8 cellular contexts compared by ENCODE assay signal in genomic region chr6:73579851-73580246, GRCh38. TPM values are rescaled to one million over a fixed set of nuclear protein-coding genes. Genes with fewer than 3 reads are reported as not detected.
DNase-seq lines count a peak whose midpoint lies in the region; ATAC-seq and TF ChIP-seq lines count a peak whose summit lies in the region.

No MANE protein-coding gene starts in this region.

- no peaks in the 10 kb centered on the region for H3K36me3 ChIP-seq in HUES6 (ENCODE audit: control insufficient read depth, insufficient read depth, low read length)
- no peaks in the 10 kb centered on the region for H3K36me3 ChIP-seq in heart left ventricle

- H3K9me3 ChIP-seq in HUES6 (ENCODE audit: control insufficient read depth, insufficient read depth, low read depth, low read length): peaks cover 2% of the 10 kb centered on the region; the same call in 1 of the 2 replicates
- H3K9me3 ChIP-seq in heart left ventricle: peaks cover 0 to 5% (median 0%) of the 10 kb centered on the region in 12 donors

- no peak for TF ChIP-seq POLR2A in heart left ventricle (IDR thresholded peaks at IDR 0.05)

- H3K27me3 ChIP-seq in HUES6 (ENCODE audit: control insufficient read depth, insufficient read depth, low read length) (no peaks in the 10 kb centered on the region), heart left ventricle (no peaks in the 10 kb centered on the region)

- H3K27ac ChIP-seq in HUES6 (ENCODE audit: low read depth, low read length): peak overlapping the region; percentile 100
- peak overlapping the region; percentile 75 to 96 (median 92) for H3K27ac ChIP-seq in heart left ventricle

- 30 to 52% (median 44%) methylated on average over 4 of the region's 4 CpGs for WGBS in heart left ventricle, 4 donors

- intact Hi-C loops in heart left ventricle (cut with DNase I): loop anchor here in 6 of 10 donors (1.0 to 10.0 kb wide), 4 partner anchors 55 to 59 kb away; partner anchors contain the start of gene EEF1A1 (in 6 of the 6)

- H3K9me3 Mint-ChIP-seq in activated naive CD8-positive, alpha-beta T cell (ENCODE audit: low read depth): peaks cover 4% of the 10 kb centered on the region

- H3K27me3 Mint-ChIP-seq in activated naive CD8-positive, alpha-beta T cell: no peaks in the 10 kb centered on the region

- DNase-seq in stimulated activated CD4-positive, alpha-beta T cell treated with anti-CD3 and anti-CD28 coated beads, Interleukin-12 subunit alpha, Interleukin-12 subunit beta, amount 100 ng/mL, for 4 hours: peak; percentile 12
- no peak for DNase-seq in stimulated activated CD4-positive, alpha-beta T cell treated with anti-CD3 and anti-CD28 coated beads, Interleukin-1b, Interleukin-23, amount 100 ng/mL, for 48 hours
- peak in 4 of 5 donors; percentile 27 to 48 (median 38) for DNase-seq in heart left ventricle
- DNase-seq in pons (ENCODE audit: low spot score): peak; percentile 69
- no peak for DNase-seq in NCI-H2107 (lab: John Stamatoyannopoulos, UW)
- no peak for DNase-seq in NCI-H187 (lab: John Stamatoyannopoulos, UW)

- ATAC-seq in heart left ventricle: peak; percentile 57 to 74 (median 70)

- H3K4me3 Mint-ChIP-seq in activated naive CD8-positive, alpha-beta T cell: peak overlapping the region; percentile 89

- H3K4me1 Mint-ChIP-seq in activated naive CD8-positive, alpha-beta T cell (ENCODE audit: low read depth): peaks cover 15% of the 10 kb centered on the region

- peak overlapping the region; percentile 95 for H3K9ac ChIP-seq in HUES6 (ENCODE audit: low read length)

- no peak for TF ChIP-seq CTCF in heart left ventricle (IDR thresholded peaks at IDR 0.05)

- H3K4me3 ChIP-seq in HUES6 (ENCODE audit: low read depth, low read length): 0 out of 2 replicates have a peak overlapping the region, but pooled peaks have one; percentile 13
- peak overlapping the region in 9 of 12 donors; percentile 18 to 48 (median 35) for H3K4me3 ChIP-seq in heart left ventricle

- peaks cover 5% of the 10 kb centered on the region for H3K36me3 Mint-ChIP-seq in activated naive CD8-positive, alpha-beta T cell

- H3K27ac Mint-ChIP-seq in activated naive CD8-positive, alpha-beta T cell: peak overlapping the region; percentile 100

- H3K4me1 ChIP-seq in HUES6 (ENCODE audit: control insufficient read depth, insufficient read depth, low read length) (peaks cover 32% of the 10 kb centered on the region), heart left ventricle (peaks cover 7 to 45% (median 17%) of the 10 kb centered on the region in 12 donors)

RNA-seq across cellular contexts. Expression of gene EEF1A1, which starts 59.0 kb away (rescaled TPM):
- total RNA-seq in heart left ventricle: 1,000 to 10,000 TPM in 8 of 9 donors, 100 to 1,000 TPM in 1; 975 to 3,337 (median 1,528) TPM
- 1,000 to 10,000 TPM in 1 of 2 donors, 100 to 1,000 TPM in 1; 743 to 4,205 TPM for polyA plus RNA-seq in heart left ventricle

Comparison
In these comparisons a context has a peak if more than half of its experiments do, and no peak if none do; other contexts are left out.
1. DNase-seq: peak in stimulated activated CD4-positive, alpha-beta T cell treated with anti-CD3 and anti-CD28 coated beads, Interleukin-12 subunit alpha, Interleukin-12 subunit beta, amount 100 ng/mL, for 4 hours (single experiment), heart left ventricle (4 of 5) and pons (single experiment); none in stimulated activated CD4-positive, alpha-beta T cell treated with anti-CD3 and anti-CD28 coated beads, Interleukin-1b, Interleukin-23, amount 100 ng/mL, for 48 hours (single experiment), NCI-H2107 (single experiment) and NCI-H187 (0 of 2).